9 cellular contexts compared by ENCODE assay signal in the genomic region with DNA sequence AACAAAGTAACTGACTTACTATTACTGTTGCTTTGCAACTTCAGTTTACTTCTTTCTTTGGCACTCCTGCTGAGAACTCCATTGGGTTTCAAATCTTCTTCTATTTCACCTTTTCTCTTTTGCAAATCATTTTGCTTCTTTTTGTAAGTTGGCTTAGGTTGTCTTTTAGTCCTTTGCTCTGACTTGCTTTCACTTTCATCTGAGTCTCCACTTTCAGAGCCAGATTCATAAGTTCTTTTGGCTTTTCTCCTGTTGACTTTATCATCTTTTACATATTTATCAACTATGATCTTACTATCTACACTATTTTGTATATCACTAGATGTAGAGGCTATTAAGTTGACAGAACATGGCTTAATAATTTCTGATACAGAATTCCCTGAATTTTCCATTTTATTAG.
DNase-seq lines count a peak whose midpoint lies in the region; ATAC-seq, FAIRE-seq and TF ChIP-seq lines count a peak whose summit lies in the region.
"Had no signal": no experiment of that assay in that cellular context is flagged by ENCODE, and none has a peak within 500 bp of the region (broad histone marks: within the 10 kb centered on the region; RNA-seq: fewer than 3 reads in every experiment).

No MANE protein-coding gene starts in this region.

- ATAC-seq in aorta (ENCODE audit: low FRiP score): no peak

- no peak overlapping the region for H3K14ac ChIP-seq in H1 (ENCODE audit: insufficient read length)

- FAIRE-seq in GM19239 (lab: Jason Lieb, UNC) (peak; percentile 90), H1 (lab: Jason Lieb, UNC) (no peak)

- H3K9ac ChIP-seq in Karpas-422 (ENCODE audit: low read length): peak overlapping the region; percentile 28
- no peak overlapping the region for H3K9ac ChIP-seq in H1 (replicated peaks in 1 of 4; ENCODE audit: extremely low read depth in 1 of 4, low read depth in 3 of 4, low read length in 3 of 4)
- no peak overlapping the region for H3K9ac ChIP-seq in rectal smooth muscle tissue (ENCODE audit: low read length)
- H3K9ac ChIP-seq: parathyroid adenoma had no signal

- no peak overlapping the region for H2AK5ac ChIP-seq in H1 (ENCODE audit: low read depth, low read length)

- H3K9me3 ChIP-seq in Karpas-422 (ENCODE audit: low read length): no peaks in the 10 kb centered on the region
- H3K9me3 ChIP-seq in H1 (ENCODE audit: insufficient read depth in 2 of 2, low read depth in 1 of 2, low read length in 1 of 2): no peaks in the 10 kb centered on the region
- no peaks in the 10 kb centered on the region for H3K9me3 ChIP-seq in aorta (ENCODE audit: control insufficient read depth, low read length)

- no peaks in the 10 kb centered on the region; the same call in 1 of the 2 replicates for H3K79me1 ChIP-seq in H1 (ENCODE audit: low read depth, low read length)

- H3K18ac ChIP-seq in H1 (ENCODE audit: extremely low read depth, low read length): no peak overlapping the region

- H3K27me3 ChIP-seq in Karpas-422 (ENCODE audit: low read length) (no peaks in the 10 kb centered on the region), H1 (replicated peaks in 1 of 4; ENCODE audit: control insufficient read depth in 3 of 4, extremely low read depth in 1 of 4, insufficient read depth in 3 of 4, low read length in 3 of 4) (no peaks in the 10 kb centered on the region), rectal smooth muscle tissue (ENCODE audit: control insufficient read depth, insufficient read depth, low read length) (no peaks in the 10 kb centered on the region), aorta (ENCODE audit: control insufficient read depth in 1 of 2, insufficient read depth in 2 of 2, low read length in 1 of 2) (no peaks in the 10 kb centered on the region)

- no peak overlapping the region for H3K4ac ChIP-seq in H1 (replicated peaks; ENCODE audit: insufficient read length, low read depth, low read length)

- H4K20me1 ChIP-seq in Karpas-422 (ENCODE audit: insufficient read depth, low read depth, low read length) (no peaks in the 10 kb centered on the region), H1 (replicated peaks in 1 of 2; ENCODE audit: control insufficient read depth in 1 of 2, insufficient read depth in 2 of 2, low read length in 2 of 2) (peaks cover 22 to 23% of the 10 kb centered on the region in 2 experiments)

- DNase-seq in GM19239 (ENCODE audit: insufficient read length, low spot score) (no peak), Karpas-422 (peak; percentile 44), H1 (ENCODE audit: low read depth in 1 of 2, low spot score in 2 of 2) (no peak), hepatic stellate cell (ENCODE audit: low spot score) (no peak), AG20443 (ENCODE audit: low spot score) (no peak), aorta (no peak)
- DNase-seq: NCI-H1930 had no signal

- H3K36me3 ChIP-seq in Karpas-422 (ENCODE audit: insufficient read depth, low read length) (peaks cover 28% of the 10 kb centered on the region; the same call in 1 of the 2 replicates), H1 (ENCODE audit: control insufficient read depth in 2 of 4, insufficient read depth in 4 of 4, low read length in 3 of 4) (peaks cover 3 to 68% (median 21%) of the 10 kb centered on the region in 4 experiments), rectal smooth muscle tissue (ENCODE audit: control insufficient read depth, insufficient read depth, low read length) (peaks cover 8% of the 10 kb centered on the region), aorta (ENCODE audit: control insufficient read depth in 1 of 2, insufficient read depth in 2 of 2, low read length in 1 of 2) (peaks cover 0 to 3% of the 10 kb centered on the region in 2 donors)

- no peak overlapping the region for H2BK120ac ChIP-seq in H1 (replicated peaks; ENCODE audit: low read depth, low read length)

- H3K4me3 ChIP-seq in Karpas-422 (ENCODE audit: low read length) (peak overlapping the region; percentile 37; the same call in 1 of the 2 replicates), H1 (ENCODE audit: extremely low read depth in 1 of 4, insufficient read depth in 2 of 4, low read depth in 3 of 4, low read length in 4 of 4) (peak overlapping the region in 1 of 4 experiments; percentile 45; a peak in 2 of 8 replicates), rectal smooth muscle tissue (ENCODE audit: low read length) (no peak overlapping the region), aorta (ENCODE audit: low read length in 2 of 2) (no peak overlapping the region)

- H2BK15ac ChIP-seq in H1 (ENCODE audit: low read length): no peak overlapping the region

- no peak for TF ChIP-seq CTCF in H1 (IDR thresholded peaks at IDR 0.05; ENCODE audit: control extremely low read depth in 1 of 3, insufficient read depth in 1 of 3, low read depth in 1 of 3, low read length in 3 of 3)

- TF ChIP-seq RAD21 in H1 (IDR thresholded peaks at IDR 0.05 in 1 of 2, conservative IDR thresholded peaks at IDR 0.05 in 1 of 2; ENCODE audit: low read depth in 2 of 2, low read length in 2 of 2): no peak

- H2AFZ ChIP-seq in Karpas-422 (ENCODE audit: low read length) (no peak overlapping the region), H1 (ENCODE audit: low read length) (no peak overlapping the region)
- H2AFZ ChIP-seq: parathyroid adenoma had no signal

- TF ChIP-seq EP300 in H1 (IDR thresholded peaks at IDR 0.05; ENCODE audit: borderline replicate concordance in 1 of 2, low read depth in 2 of 2, low read length in 2 of 2): no peak

- no peaks in the 10 kb centered on the region for H3K9me2 ChIP-seq in Karpas-422 (replicated peaks; ENCODE audit: insufficient read depth, low read length)

- no peak overlapping the region for H3K56ac ChIP-seq in H1 (replicated peaks; ENCODE audit: insufficient read length, low read depth, low read length)

- CTCF ChIA-PET in H1 (lab: Charles Lee; ENCODE audit: partially characterized antibody): interaction anchor here (0.9 to 2.1 kb wide), 5 partner anchors 11 to 435 kb away, joined by 3 to 5 read pairs (median 4); no protein-coding TSS in a partner anchor

- H3K27ac ChIP-seq in Karpas-422 (ENCODE audit: low read length) (peak overlapping the region; percentile 62), H1 (ENCODE audit: low read depth, low read length) (no peak overlapping the region), rectal smooth muscle tissue (ENCODE audit: low read depth, low read length) (peak overlapping the region; percentile 72), aorta (ENCODE audit: low read depth in 1 of 2, low read length in 2 of 2) (no peak overlapping the region)
- H3K27ac ChIP-seq: parathyroid adenoma had no signal

- peaks cover 89% of the 10 kb centered on the region for H3K4me1 ChIP-seq in Karpas-422 (ENCODE audit: low read length)
- peaks cover 0 to 34% (median 30%) of the 10 kb centered on the region in 4 experiments; a peak in 5 of 7 replicates for H3K4me1 ChIP-seq in H1 (replicated peaks in 1 of 4; ENCODE audit: control insufficient read depth in 3 of 4, insufficient read depth in 4 of 4, low read length in 3 of 4)
- peaks cover 29% of the 10 kb centered on the region for H3K4me1 ChIP-seq in rectal smooth muscle tissue (ENCODE audit: control insufficient read depth, insufficient read depth, low read length)
- H3K4me1 ChIP-seq in aorta (ENCODE audit: control insufficient read depth in 1 of 2, insufficient read depth in 2 of 2, low read length in 2 of 2): peaks cover 3 to 14% of the 10 kb centered on the region in 2 donors

- no peak overlapping the region for H4K8ac ChIP-seq in H1 (ENCODE audit: extremely low read depth, insufficient read depth, low read length)

- H3K4me2 ChIP-seq in Karpas-422 (ENCODE audit: low read depth, low read length, poor library complexity, severe bottlenecking): peak overlapping the region; percentile 40
- H3K4me2 ChIP-seq in H1 (ENCODE audit: insufficient read depth in 1 of 2, low read depth in 2 of 2, low read length in 2 of 2): peak overlapping the region; percentile 37 to 52; a peak in 3 of 4 replicates

- no peaks in the 10 kb centered on the region for H3K23me2 ChIP-seq in H1 (ENCODE audit: low read depth, low read length)

- intact Hi-C loops in aorta (cut with DNase I): loop anchor here in 1 of 2 donors (10.0 kb wide), 1 partner anchor 308 kb away; no protein-coding TSS in a partner anchor

- no peak for TF ChIP-seq POLR2A in H1 (IDR thresholded peaks at IDR 0.05; ENCODE audit: control extremely low read depth in 1 of 2, low read depth in 2 of 2, low read length in 2 of 2)

- H2BK5ac ChIP-seq in H1 (ENCODE audit: low read depth, low read length): no peak overlapping the region

- H3K79me2 ChIP-seq in Karpas-422 (ENCODE audit: low read length): peaks cover 85% of the 10 kb centered on the region
- H3K79me2 ChIP-seq in H1 (ENCODE audit: control insufficient read depth in 1 of 2, insufficient read depth in 2 of 2, low read length in 2 of 2): peaks cover 3 to 90% of the 10 kb centered on the region in 2 experiments; a peak in 3 of 4 replicates

- H3K23ac ChIP-seq in H1 (ENCODE audit: insufficient read length): no peak overlapping the region

- H4K91ac ChIP-seq in H1 (replicated peaks; ENCODE audit: insufficient read length, low read length): no peak overlapping the region

- no peak overlapping the region for H2BK12ac ChIP-seq in H1 (ENCODE audit: low read depth, low read length)

- peak overlapping the region; percentile 59 for H4K5ac ChIP-seq in H1 (ENCODE audit: insufficient read length, low read depth, low read length)

- POLR2A ChIA-PET in H1 (lab: Charles Lee; ENCODE audit: partially characterized antibody): no interaction called here

- H2BK20ac ChIP-seq in H1 (ENCODE audit: low read length): no peak overlapping the region

TF ChIP-seq in H1, 55 proteins besides CTCF, POLR2A, EP300 and RAD21:
- TF ChIP-seq CBX8 (IDR thresholded peaks at IDR 0.05; ENCODE audit: borderline replicate concordance, low read depth, low read length) (no peak), TAF1 (IDR thresholded peaks at IDR 0.05; ENCODE audit: low read depth, low read length) (no peak), SIX5 (IDR thresholded peaks at IDR 0.05; ENCODE audit: low read depth, low read length) (no peak), KDM1A (IDR thresholded peaks at IDR 0.05; ENCODE audit: borderline replicate concordance, low read length) (no peak), EGR1 (IDR thresholded peaks at IDR 0.05; ENCODE audit: borderline replicate concordance, low read depth, low read length) (no peak), TEAD4 (IDR thresholded peaks at IDR 0.05; ENCODE audit: low read depth, low read length) (no peak), JUN (IDR thresholded peaks at IDR 0.05; ENCODE audit: low read depth, low read length) (no peak), BRCA1 (IDR thresholded peaks at IDR 0.05; ENCODE audit: low read depth, low read length) (no peak)

Comparison
In these comparisons a context has a peak if more than half of its experiments do, and no peak if none do; other contexts are left out.
1. H3K27ac ChIP-seq: peak in Karpas-422 (single experiment) and rectal smooth muscle tissue (single experiment); none in H1 (single experiment) and aorta (0 of 2).